In genomic region chr19:10262771-10263170, GRCh38 we compare ENCODE assay signal across 19 cellular contexts. TPM values are rescaled to one million over a fixed set of nuclear protein-coding genes. Genes with fewer than 3 reads are reported as not detected.
A peak's percentile ranks its signal among the peaks of the same experiment; 100 is the strongest.
DNase-seq lines count a peak whose midpoint lies in the region; ATAC-seq and TF ChIP-seq lines count a peak whose summit lies in the region.
"Had no signal": no experiment of that assay in that cellular context is flagged by ENCODE, and none has a peak within 500 bp of the region (broad histone marks: within the 10 kb centered on the region; RNA-seq: fewer than 3 reads in every experiment).

No MANE protein-coding gene starts in this region.

- CTCF ChIA-PET in activated CD8-positive, alpha-beta T cell treated with anti-CD3 and anti-CD28 coated beads, Interleukin-2, amount 10 ng/mL, durations not matched to agents 7 days and 5 days (lab: Charles Lee): interaction anchor here (1.1 to 7.9 kb wide), 3 partner anchors 27 to 128 kb away, joined by 3 to 255 read pairs (median 6); partner anchors contain the start of genes ICAM5 and TYK2

- intact Hi-C loops in dorsolateral prefrontal cortex (cut with DNase I): no loop called here

- no peaks in the 10 kb centered on the region for H3K9me3 Mint-ChIP-seq in HFFc6
- no peaks in the 10 kb centered on the region for H3K9me3 Mint-ChIP-seq in activated CD8-positive, alpha-beta T cell treated with anti-CD3 and anti-CD28 coated beads, Interleukin-2, amount 10 ng/mL, durations not matched to agents 7 days and 5 days (ENCODE audit: insufficient read depth)
- H3K9me3 Mint-ChIP-seq: CD8-positive, alpha-beta memory T cell had no signal

- TF ChIP-seq CTCF in HFFc6 (IDR thresholded peaks at IDR 0.05): no peak
- TF ChIP-seq CTCF in dorsolateral prefrontal cortex (IDR thresholded peaks at IDR 0.05 in 54 of 56, conservative IDR thresholded peaks at IDR 0.05 in 2 of 56; ENCODE audit: low read depth in 1 of 56, partially characterized antibody in 56 of 56): no peak
- TF ChIP-seq CTCF in GM13977 (IDR thresholded peaks at IDR 0.05; ENCODE audit: extremely low read depth, insufficient read depth, missing control alignments): no peak

- H3K27ac ChIP-seq in dorsolateral prefrontal cortex: no peak overlapping the region
- H3K27ac ChIP-seq: Peyer's patch had no signal

- DNase-seq in Daoy (ENCODE audit: low read depth) (peak; percentile 53), HFFc6 (peak; percentile 26), amniotic epithelial cell (ENCODE audit: low read depth) (peak; percentile 67), glomerular visceral epithelial cell (ENCODE audit: extremely low spot score) (peak; percentile 47), dorsolateral prefrontal cortex (no peak), CD1c-positive myeloid dendritic cell (ENCODE audit: extremely low spot score) (no peak), GM13977 (ENCODE audit: low spot score) (no peak)
- DNase-seq in activated CD8-positive, alpha-beta T cell treated with anti-CD3 and anti-CD28 coated beads, Interleukin-2, amount 10 ng/mL, durations not matched to agents 7 days and 5 days: no peak
- DNase-seq: ACHN; BE2C; CD8-positive, alpha-beta memory T cell; DND-41; KBM-7; NCI-H1048; NCI-H1436 treated with DMSO at 0.1 percent for 48 hours; NCI-H2029 treated with DMSO at 0.1 percent for 48 hours; NCI-H510A treated with DMSO at 0.1 percent for 48 hours; Peyer's patch; SHP77 had no signal

- no peak for ATAC-seq in activated CD8-positive, alpha-beta T cell treated with anti-CD3 and anti-CD28 coated beads, Interleukin-2, amount 10 ng/mL, durations not matched to agents 7 days and 5 days

- H3K36me3 Mint-ChIP-seq in HFFc6 (ENCODE audit: low read depth): peaks cover under 1% of the 10 kb centered on the region
- H3K36me3 Mint-ChIP-seq in activated CD8-positive, alpha-beta T cell treated with anti-CD3 and anti-CD28 coated beads, Interleukin-2, amount 10 ng/mL, durations not matched to agents 7 days and 5 days (ENCODE audit: low read depth): peaks cover 18% of the 10 kb centered on the region

- H3K27me3 ChIP-seq in dorsolateral prefrontal cortex: no peaks in the 10 kb centered on the region
- H3K27me3 ChIP-seq: BE2C, Peyer's patch had no signal

- POLR2A ChIA-PET in activated CD8-positive, alpha-beta T cell treated with anti-CD3 and anti-CD28 coated beads, Interleukin-2, amount 10 ng/mL, durations not matched to agents 7 days and 5 days (lab: Charles Lee): interaction anchor here (0.6 to 1.8 kb wide), 2 partner anchors 8 to 57 kb away, joined by 3 to 5 read pairs; partner anchors contain the start of gene ICAM1

- no peak overlapping the region for H3K4me3 ChIP-seq in dorsolateral prefrontal cortex
- H3K4me3 ChIP-seq: Peyer's patch had no signal

- no peaks in the 10 kb centered on the region for H3K27me3 Mint-ChIP-seq in HFFc6 (ENCODE audit: insufficient read depth)
- no peaks in the 10 kb centered on the region for H3K27me3 Mint-ChIP-seq in activated CD8-positive, alpha-beta T cell treated with anti-CD3 and anti-CD28 coated beads, Interleukin-2, amount 10 ng/mL, durations not matched to agents 7 days and 5 days (ENCODE audit: low read depth)
- H3K27me3 Mint-ChIP-seq: CD8-positive, alpha-beta memory T cell had no signal

- in situ Hi-C loops in GM13977 (cut with MboI; ENCODE audit: low pct_unique_long_range_greater_than_20kb, low sequenced_read_pairs, unreplicated experiment): loop anchor here (25.0 kb wide), 1 partner anchor 325 kb away; the partner anchor contains the start of gene OLFM2

- H3K4me1 Mint-ChIP-seq in HFFc6 (ENCODE audit: low read depth): no peaks in the 10 kb centered on the region
- peaks cover 17% of the 10 kb centered on the region for H3K4me1 Mint-ChIP-seq in activated CD8-positive, alpha-beta T cell treated with anti-CD3 and anti-CD28 coated beads, Interleukin-2, amount 10 ng/mL, durations not matched to agents 7 days and 5 days (ENCODE audit: low read depth)

- H3K4me3 Mint-ChIP-seq in HFFc6: no peak overlapping the region
- no peak overlapping the region for H3K4me3 Mint-ChIP-seq in activated CD8-positive, alpha-beta T cell treated with anti-CD3 and anti-CD28 coated beads, Interleukin-2, amount 10 ng/mL, durations not matched to agents 7 days and 5 days
- H3K4me3 Mint-ChIP-seq: CD8-positive, alpha-beta memory T cell had no signal

- no peak overlapping the region for H3K27ac Mint-ChIP-seq in HFFc6
- H3K27ac Mint-ChIP-seq in activated CD8-positive, alpha-beta T cell treated with anti-CD3 and anti-CD28 coated beads, Interleukin-2, amount 10 ng/mL, durations not matched to agents 7 days and 5 days: no peak overlapping the region
- H3K27ac Mint-ChIP-seq: CD8-positive, alpha-beta memory T cell had no signal

RNA-seq across cellular contexts. Expression of gene ICAM1, which starts 8.1 kb away (rescaled TPM):
- total RNA-seq in Daoy (2014; rRNA removed; shearing (Covaris generic)): 85.8 and 86.7 TPM in 2 replicates
- total RNA-seq in HFFc6 (2021; fragmentation: NEBNext Ultra II Directional; extraction: Animal tissue kit (Norgen Biotek cat#: 25700)): 10 to 100 TPM in 1 of 6 experiments, 1 to 10 TPM in 5; 5.0 to 10.1 (median 8.5) TPM
- 10 to 100 TPM in 28 of 120 experiments, 1 to 10 TPM in 92; 1.5 to 66.9 (median 5.3) TPM for total RNA-seq in dorsolateral prefrontal cortex
- total RNA-seq in activated CD8-positive, alpha-beta T cell treated with anti-CD3 and anti-CD28 coated beads, Interleukin-2, amount 10 ng/mL, durations not matched to agents 7 days and 5 days: 10 to 100 TPM; 10.7 to 11.1 TPM

RNA-seq across cellular contexts. Expression of gene MRPL4, which starts 10.8 kb away (rescaled TPM):
- 107 and 125 TPM in 2 replicates for total RNA-seq in Daoy (2014; rRNA removed; shearing (Covaris generic))
- 10 to 100 TPM; 69.5 to 83.0 (median 72.0) TPM for total RNA-seq in HFFc6 (2021; fragmentation: NEBNext Ultra II Directional; extraction: Animal tissue kit (Norgen Biotek cat#: 25700))
- total RNA-seq in dorsolateral prefrontal cortex: 10 to 100 TPM; 35.7 to 68.1 (median 53.5) TPM
- total RNA-seq in activated CD8-positive, alpha-beta T cell treated with anti-CD3 and anti-CD28 coated beads, Interleukin-2, amount 10 ng/mL, durations not matched to agents 7 days and 5 days: 10 to 100 TPM; 85.9 to 87.0 TPM

RNA-seq across cellular contexts. Expression of gene ICAM4, which starts 24.0 kb away (rescaled TPM):
- total RNA-seq in Daoy (2014; rRNA removed; shearing (Covaris generic)): 0.63 TPM in 1 of 2 replicates, not detected in the other
- 1 to 10 TPM in 1 of 6 experiments, under 1 TPM in 5; 0.19 to 1.0 (median 0.74) TPM for total RNA-seq in HFFc6 (2021; fragmentation: NEBNext Ultra II Directional; extraction: Animal tissue kit (Norgen Biotek cat#: 25700))
- 1 to 10 TPM in 1 of 120 experiments, under 1 TPM in 9, not detected in 110; 0.38 to 1.1 (median 0.51) TPM for total RNA-seq in dorsolateral prefrontal cortex
- total RNA-seq in activated CD8-positive, alpha-beta T cell treated with anti-CD3 and anti-CD28 coated beads, Interleukin-2, amount 10 ng/mL, durations not matched to agents 7 days and 5 days: 1 to 10 TPM in 1 of 2 experiments, under 1 TPM in 1; 0.99 to 1.1 TPM
- total RNA-seq: Peyer's patch had no signal

RNA-seq across cellular contexts. Expression of gene ICAM5, which starts 27.0 kb away (rescaled TPM):
- 0.54 and 2.2 TPM in 2 replicates for total RNA-seq in Daoy (2014; rRNA removed; shearing (Covaris generic))
- total RNA-seq in HFFc6 (2021; fragmentation: NEBNext Ultra II Directional; extraction: Animal tissue kit (Norgen Biotek cat#: 25700)): 10 to 100 TPM; 14.0 to 38.4 (median 14.4) TPM
- 100 to 1,000 TPM in 1 of 120 experiments, 10 to 100 TPM in 119; 21.8 to 112 (median 61.0) TPM for total RNA-seq in dorsolateral prefrontal cortex
- under 1 TPM; 0.29 to 0.57 TPM for total RNA-seq in activated CD8-positive, alpha-beta T cell treated with anti-CD3 and anti-CD28 coated beads, Interleukin-2, amount 10 ng/mL, durations not matched to agents 7 days and 5 days

RNA-seq across cellular contexts. Expression of gene S1PR2, which starts 31.6 kb away (rescaled TPM):
- 3.5 and 3.7 TPM in 2 replicates for total RNA-seq in Daoy (2014; rRNA removed; shearing (Covaris generic))
- total RNA-seq in HFFc6 (2021; fragmentation: NEBNext Ultra II Directional; extraction: Animal tissue kit (Norgen Biotek cat#: 25700)): 10 to 100 TPM; 16.8 to 22.0 (median 20.5) TPM
- total RNA-seq in dorsolateral prefrontal cortex: 1 to 10 TPM; 1.1 to 4.4 (median 2.1) TPM
- total RNA-seq in activated CD8-positive, alpha-beta T cell treated with anti-CD3 and anti-CD28 coated beads, Interleukin-2, amount 10 ng/mL, durations not matched to agents 7 days and 5 days: 1 to 10 TPM; 3.5 to 3.8 TPM

Comparison
In these comparisons a context has a peak if more than half of its experiments do, and no peak if none do; other contexts are left out.
1. DNase-seq: peak in Daoy (single experiment), HFFc6 (single experiment), amniotic epithelial cell (single experiment) and glomerular visceral epithelial cell (single experiment); none in dorsolateral prefrontal cortex (0 of 10), activated CD8-positive, alpha-beta T cell treated with anti-CD3 and anti-CD28 coated beads, Interleukin-2, amount 10 ng/mL, durations not matched to agents 7 days and 5 days (single experiment), CD1c-positive myeloid dendritic cell (single experiment) and GM13977 (single experiment).